ENCODE assay signal across 9 cellular contexts in genomic region chr3:182182531-182182968, GRCh38.
DNase-seq lines count a peak whose midpoint lies in the region; ATAC-seq lines count a peak whose summit lies in the region.
"Had no signal": no experiment of that assay in that cellular context is flagged by ENCODE, and none has a peak within 500 bp of the region (broad histone marks: within the 10 kb centered on the region; RNA-seq: fewer than 3 reads in every experiment).

No MANE protein-coding gene starts in this region.

- H3K36me3 Mint-ChIP-seq in stimulated activated memory B cell treated with anti-CD40 and anti-IgM and Interleukin-4, amounts not matched to agents 10 μg/mL and 1 μg/mL and 100 μg/mL, for 72 hours = no peaks in the 10 kb centered on the region

- ATAC-seq in GM19035 (IDR thresholded peaks at IDR 0.05; ENCODE audit: unreplicated experiment) (peak; percentile 68), HG03103 (IDR thresholded peaks at IDR 0.05; ENCODE audit: low read depth, unreplicated experiment) (peak; percentile 76)
- ATAC-seq in stimulated activated memory B cell treated with anti-CD40 and anti-IgM and Interleukin-4, amounts not matched to agents 10 μg/mL and 1 μg/mL and 100 μg/mL, for 72 hours = no peak

- H3K27me3 Mint-ChIP-seq in stimulated activated memory B cell treated with anti-CD40 and anti-IgM and Interleukin-4, amounts not matched to agents 10 μg/mL and 1 μg/mL and 100 μg/mL, for 72 hours = no peaks in the 10 kb centered on the region

- no peak overlapping the region for H3K4me3 Mint-ChIP-seq in stimulated activated memory B cell treated with anti-CD40 and anti-IgM and Interleukin-4, amounts not matched to agents 10 μg/mL and 1 μg/mL and 100 μg/mL, for 72 hours

- H3K9me3 Mint-ChIP-seq in stimulated activated memory B cell treated with anti-CD40 and anti-IgM and Interleukin-4, amounts not matched to agents 10 μg/mL and 1 μg/mL and 100 μg/mL, for 72 hours = peaks cover 7% of the 10 kb centered on the region

- no peak overlapping the region for H3K27ac Mint-ChIP-seq in stimulated activated memory B cell treated with anti-CD40 and anti-IgM and Interleukin-4, amounts not matched to agents 10 μg/mL and 1 μg/mL and 100 μg/mL, for 72 hours

- DNase-seq in NCI-H345 treated with DMSO at 0.1 percent for 48 hours (lab: John Stamatoyannopoulos, UW; ENCODE audit: unreplicated experiment) = peak; percentile 2
- DNase-seq in myocyte (ENCODE audit: low read depth) = peak; percentile 75
- DNase-seq in HT-29 (ENCODE audit: low spot score) = no peak
- DNase-seq in SHP77 treated with DMSO at 0.1 percent for 48 hours (lab: John Stamatoyannopoulos, UW) = no peak
- DNase-seq in stimulated activated naive CD4-positive, alpha-beta T cell treated with Interleukin-2 at 50 U/mL for 16 hours (lab: John Stamatoyannopoulos, UW) = no peak
- DNase-seq: adrenal gland had no signal

- H3K4me1 Mint-ChIP-seq in stimulated activated memory B cell treated with anti-CD40 and anti-IgM and Interleukin-4, amounts not matched to agents 10 μg/mL and 1 μg/mL and 100 μg/mL, for 72 hours = no peaks in the 10 kb centered on the region

Comparison
In these comparisons a context has a peak if more than half of its experiments do, and no peak if none do; other contexts are left out.
1. DNase-seq: peak in NCI-H345 treated with DMSO at 0.1 percent for 48 hours (single experiment) and myocyte (single experiment); none in HT-29 (single experiment), SHP77 treated with DMSO at 0.1 percent for 48 hours (single experiment) and stimulated activated naive CD4-positive, alpha-beta T cell treated with Interleukin-2 at 50 U/mL for 16 hours (single experiment).